ENCODE assay signal across 16 cellular contexts in genomic region chr18:55088000-55088401, GRCh38.
DNase-seq lines count a peak whose midpoint lies in the region; ATAC-seq and TF ChIP-seq lines count a peak whose summit lies in the region.
"Had no signal": no experiment of that assay in that cellular context is flagged by ENCODE, and none has a peak within 500 bp of the region (broad histone marks: within the 10 kb centered on the region; RNA-seq: fewer than 3 reads in every experiment).

No MANE protein-coding gene starts in this region.

- peak; percentile 42 for DNase-seq in MV-4-11 (lab: John Stamatoyannopoulos, UW)
- no peak for DNase-seq in memory B cell (ENCODE audit: low spot score in 2 of 2)
- DNase-seq in SKM-1 (lab: John Stamatoyannopoulos, UW; ENCODE audit: unreplicated experiment), result no peak
- no peak for DNase-seq in superior temporal gyrus (ENCODE audit: extremely low spot score)
- DNase-seq in NCI-H2196 (lab: John Stamatoyannopoulos, UW; ENCODE audit: unreplicated experiment), result no peak
- DNase-seq in GM20000 (ENCODE audit: low spot score), result no peak
- DNase-seq: CD4-positive, CD25-positive, alpha-beta regulatory T cell; effector CD8-positive, alpha-beta T cell; gastrocnemius medialis; NCI-H1417 treated with DMSO at 0.1 percent for 48 hours; SW 1271; testis had no signal

- H3K9me3 Mint-ChIP-seq in memory B cell, result no peaks in the 10 kb centered on the region
- H3K9me3 Mint-ChIP-seq: activated T-helper 1 cell treated with anti-CD3 and anti-CD28 coated beads, Interleukin-12 subunit alpha, Interleukin-12 subunit beta, Interleukin-2, Interleukin-4 antibody, amounts not matched to agents 30 ng/mL and 10 ng/mL and 1 ng/mL, durations not matched to agents 14 hours and 24 hours and 36 hours; brain had no signal

- TF ChIP-seq CTCF in GM20000 (IDR thresholded peaks at IDR 0.05; ENCODE audit: extremely low read depth, missing control alignments), result no peak

- H3K4me3 Mint-ChIP-seq in memory B cell, result peak overlapping the region; percentile 11
- H3K4me3 Mint-ChIP-seq: activated T-helper 1 cell treated with anti-CD3 and anti-CD28 coated beads, Interleukin-12 subunit alpha, Interleukin-12 subunit beta, Interleukin-2, Interleukin-4 antibody, amounts not matched to agents 30 ng/mL and 10 ng/mL and 1 ng/mL, durations not matched to agents 14 hours and 24 hours and 36 hours; brain; CD4-positive, CD25-positive, alpha-beta regulatory T cell had no signal

- peak; percentile 70 for ATAC-seq in GM18870 (IDR thresholded peaks at IDR 0.05; ENCODE audit: unreplicated experiment)
- peak; percentile 71 for ATAC-seq in HG02852 (IDR thresholded peaks at IDR 0.05; ENCODE audit: unreplicated experiment)
- ATAC-seq in memory B cell (ENCODE audit: low read depth), result peak; percentile 54
- ATAC-seq: gastrocnemius medialis had no signal

- H3K4me1 Mint-ChIP-seq in memory B cell, result peaks cover 23% of the 10 kb centered on the region
- H3K4me1 Mint-ChIP-seq: CD4-positive, CD25-positive, alpha-beta regulatory T cell had no signal

- H3K36me3 Mint-ChIP-seq in memory B cell, result no peaks in the 10 kb centered on the region
- H3K36me3 Mint-ChIP-seq: brain; CD4-positive, CD25-positive, alpha-beta regulatory T cell had no signal

- no peaks in the 10 kb centered on the region for H3K27me3 Mint-ChIP-seq in memory B cell
- H3K27me3 Mint-ChIP-seq: brain; CD4-positive, CD25-positive, alpha-beta regulatory T cell had no signal

- H3K27ac Mint-ChIP-seq in memory B cell, result peak overlapping the region; percentile 50
- H3K27ac Mint-ChIP-seq: activated T-helper 1 cell treated with anti-CD3 and anti-CD28 coated beads, Interleukin-12 subunit alpha, Interleukin-12 subunit beta, Interleukin-2, Interleukin-4 antibody, amounts not matched to agents 30 ng/mL and 10 ng/mL and 1 ng/mL, durations not matched to agents 14 hours and 24 hours and 36 hours; brain; CD4-positive, CD25-positive, alpha-beta regulatory T cell had no signal
